ENCODE assay signal across 23 cellular contexts in the genomic region with DNA sequence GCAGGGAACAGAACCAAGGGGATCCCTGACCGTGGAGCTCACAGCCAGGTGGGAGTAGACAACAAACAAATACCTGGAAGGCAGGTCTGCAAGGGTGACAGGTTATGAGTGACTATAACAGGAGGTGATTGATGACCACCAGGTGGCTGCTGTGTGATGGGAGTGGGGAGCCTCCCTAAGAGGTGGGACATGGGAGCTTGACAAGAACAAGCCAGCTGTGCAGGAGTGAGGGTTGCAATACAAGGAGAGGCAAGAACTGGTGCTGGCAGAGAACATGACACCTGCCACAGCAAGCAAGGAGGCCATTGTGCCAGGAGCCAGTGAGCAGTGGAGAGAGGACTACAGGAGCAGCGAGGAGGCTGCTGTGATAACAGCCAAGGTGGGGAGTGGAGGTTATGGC. TPM values are rescaled to one million over a fixed set of nuclear protein-coding genes. Genes with fewer than 3 reads are reported as not detected.
DNase-seq lines count a peak whose midpoint lies in the region; ATAC-seq, FAIRE-seq and TF ChIP-seq lines count a peak whose summit lies in the region.
"Had no signal": no experiment of that assay in that cellular context is flagged by ENCODE, and none has a peak within 500 bp of the region (broad histone marks: within the 10 kb centered on the region; RNA-seq: fewer than 3 reads in every experiment).

No MANE protein-coding gene starts in this region.

- peak overlapping the region; percentile 81; the same call in 1 of the 2 replicates for H2BK15ac ChIP-seq in H1 (ENCODE audit: low read length)

- H3K18ac ChIP-seq in H1 (ENCODE audit: extremely low read depth, low read length) = no peak overlapping the region

- H3K14ac ChIP-seq in H1 (ENCODE audit: insufficient read length) = no peak overlapping the region

- no peak overlapping the region for H3K4me2 ChIP-seq in HCT116 (ENCODE audit: low read length)
- no peak overlapping the region for H3K4me2 ChIP-seq in H1 (ENCODE audit: insufficient read depth in 1 of 2, low read depth in 2 of 2, low read length in 2 of 2)

- H3K56ac ChIP-seq in H1 (replicated peaks; ENCODE audit: insufficient read length, low read depth, low read length) = no peak overlapping the region

- H2AK5ac ChIP-seq in H1 (ENCODE audit: low read depth, low read length) = no peak overlapping the region

- DNase-seq in NCI-H1694 treated with DMSO at 0.1 percent for 48 hours (lab: John Stamatoyannopoulos, UW) = peak; percentile 35
- DNase-seq in NCI-H1694 (lab: John Stamatoyannopoulos, UW) = no peak
- DNase-seq in HCT116 (ENCODE audit: low read depth, low spot score) = no peak
- DNase-seq in NCI-H2171 treated with DMSO at 0.1 percent for 48 hours (lab: John Stamatoyannopoulos, UW) = peak; percentile 98
- no peak for DNase-seq in H1 (ENCODE audit: low read depth in 1 of 2, low spot score in 2 of 2)
- DNase-seq in HuH-7.5 (ENCODE audit: low spot score) = no peak
- no peak for DNase-seq in activated T-cell treated with anti-CD3 and anti-CD28 coated beads, Interleukin-2, amount 50 U/mL, for 72 hours
- DNase-seq: activated CD4-positive, alpha-beta memory T cell treated with anti-CD3 and anti-CD28 coated beads, Interleukin-2, amount 10 ng/mL, durations not matched to agents 7 days and 5 days; activated T-cell treated with anti-CD3 and anti-CD28 coated beads, Interleukin-2, amount 50 U/mL, for 4 hours; C1 segment of cervical spinal cord; head of caudate nucleus; MG63; NCI-H446 treated with DMSO at 0.1 percent for 48 hours; nucleus accumbens; SHP77 treated with DMSO at 0.1 percent for 48 hours; T-helper 2 cell had no signal

- peaks cover 4 to 16% of the 10 kb centered on the region in 2 donors for H3K36me3 Mint-ChIP-seq in activated T-cell treated with anti-CD3 and anti-CD28 coated beads, Interleukin-2, amount 50 U/mL, for 72 hours (ENCODE audit: insufficient read depth in 2 of 2)
- H3K36me3 Mint-ChIP-seq: brain, WTC11 had no signal

- no peaks in the 10 kb centered on the region for H3K9me3 Mint-ChIP-seq in activated T-cell treated with anti-CD3 and anti-CD28 coated beads, Interleukin-2, amount 50 U/mL, for 72 hours
- H3K9me3 Mint-ChIP-seq: activated CD4-positive, alpha-beta memory T cell treated with anti-CD3 and anti-CD28 coated beads, Interleukin-2, amount 10 ng/mL, durations not matched to agents 7 days and 5 days; activated T-cell treated with anti-CD3 and anti-CD28 coated beads, Interleukin-2, amount 50 U/mL, for 4 hours; WTC11 had no signal

- 0 out of 2 replicates have a peak, but pooled peaks have one; percentile 13 for TF ChIP-seq RAD21 in HCT116 (IDR thresholded peaks at IDR 0.05; ENCODE audit: low read depth)
- 0 out of 4 replicates have a peak, but pooled peaks of 1 of the 2 experiments have one; percentile 2 for TF ChIP-seq RAD21 in H1 (IDR thresholded peaks at IDR 0.05 in 1 of 2, conservative IDR thresholded peaks at IDR 0.05 in 1 of 2; ENCODE audit: low read depth in 2 of 2, low read length in 2 of 2)

- peak overlapping the region; percentile 50; the same call in 1 of the 2 replicates for H2BK12ac ChIP-seq in H1 (ENCODE audit: low read depth, low read length)

- H3K9me2 ChIP-seq in HCT116 (ENCODE audit: insufficient read depth) = no peaks in the 10 kb centered on the region

- H3K27me3 Mint-ChIP-seq in activated T-cell treated with anti-CD3 and anti-CD28 coated beads, Interleukin-2, amount 50 U/mL, for 72 hours (ENCODE audit: low read depth) = no peaks in the 10 kb centered on the region
- H3K27me3 Mint-ChIP-seq: activated CD4-positive, alpha-beta memory T cell treated with anti-CD3 and anti-CD28 coated beads, Interleukin-2, amount 10 ng/mL, durations not matched to agents 7 days and 5 days had no signal

- BruUV-seq in HCT116 (replicated peaks; lab: Mats Ljungman, UMichigan) = no TSS peak

- no peak overlapping the region for H4K5ac ChIP-seq in H1 (ENCODE audit: insufficient read length, low read depth, low read length)

- no peak for TF ChIP-seq CTCF in HCT116 (IDR thresholded peaks at IDR 0.05 in 2 of 3, conservative IDR thresholded peaks at IDR 0.05 in 1 of 3; ENCODE audit: borderline replicate concordance in 1 of 3, insufficient read depth in 1 of 3, low read depth in 2 of 3, low read length in 2 of 3)
- TF ChIP-seq CTCF in H1 (IDR thresholded peaks at IDR 0.05; ENCODE audit: control extremely low read depth in 1 of 3, insufficient read depth in 1 of 3, low read depth in 1 of 3, low read length in 3 of 3) = peak in 1 of 3 experiments; percentile 8; a peak in 1 of 4 replicates

- H3K27me3 ChIP-seq in HCT116 (ENCODE audit: insufficient read depth, low read length) (no peaks in the 10 kb centered on the region; the same call in 1 of the 2 replicates), H1 (replicated peaks in 1 of 4; ENCODE audit: control insufficient read depth in 3 of 4, extremely low read depth in 1 of 4, insufficient read depth in 3 of 4, low read length in 3 of 4) (no peaks in the 10 kb centered on the region; a peak in 1 of 7 replicates)
- H3K27me3 ChIP-seq: right atrium auricular region, vagina had no signal

- H3K23me2 ChIP-seq in H1 (ENCODE audit: low read depth, low read length) = no peaks in the 10 kb centered on the region; the same call in 1 of the 2 replicates

- no peak overlapping the region for H2BK20ac ChIP-seq in H1 (ENCODE audit: low read length)

- CTCF ChIA-PET in HCT116 (lab: Charles Lee) (no interaction called here), H1 (lab: Charles Lee; ENCODE audit: partially characterized antibody) (interaction anchor here (0.5 to 2.3 kb wide), 13 partner anchors 8 to 205 kb away, joined by 3 to 9 read pairs (median 3); no protein-coding TSS in a partner anchor)

- H3K4ac ChIP-seq in H1 (replicated peaks; ENCODE audit: insufficient read length, low read depth, low read length) = no peak overlapping the region

- H3K27ac Mint-ChIP-seq in activated T-cell treated with anti-CD3 and anti-CD28 coated beads, Interleukin-2, amount 50 U/mL, for 72 hours = no peak overlapping the region
- H3K27ac Mint-ChIP-seq: activated CD4-positive, alpha-beta memory T cell treated with anti-CD3 and anti-CD28 coated beads, Interleukin-2, amount 10 ng/mL, durations not matched to agents 7 days and 5 days; WTC11 had no signal

- RAD21 ChIA-PET in HCT116 (lab: Charles Lee; ENCODE audit: low non-redundant PET in 1 of 2, low total read pairs in 2 of 2, uncharacterized antibody in 2 of 2, unreplicated experiment in 2 of 2) = no interaction called here

- H2AFZ ChIP-seq in HCT116 (ENCODE audit: low read depth, low read length, poor library complexity, severe bottlenecking) = no peak overlapping the region
- no peak overlapping the region for H2AFZ ChIP-seq in H1 (ENCODE audit: low read length)

- no peak overlapping the region for H2BK120ac ChIP-seq in H1 (replicated peaks; ENCODE audit: low read depth, low read length)

- H2BK5ac ChIP-seq in H1 (ENCODE audit: low read depth, low read length) = no peak overlapping the region

- H3K27ac ChIP-seq in HCT116 (ENCODE audit: low read depth, low read length) = no peak overlapping the region
- H3K27ac ChIP-seq in H1 (ENCODE audit: low read depth, low read length) = no peak overlapping the region
- H3K27ac ChIP-seq: HL-60, right atrium auricular region, vagina had no signal

- 0 out of 2 replicates have a peak, but pooled peaks have one; percentile 42 for ATAC-seq in HCT116
- no peak for ATAC-seq in activated T-cell treated with anti-CD3 and anti-CD28 coated beads, Interleukin-2, amount 50 U/mL, for 72 hours (replicated peaks in 1 of 2)
- no peak for ATAC-seq in HG03571 (IDR thresholded peaks at IDR 0.05; ENCODE audit: unreplicated experiment)
- ATAC-seq: activated T-cell treated with anti-CD3 and anti-CD28 coated beads, Interleukin-2, amount 50 U/mL, for 4 hours; WTC11 had no signal

- H3K4me1 ChIP-seq in HCT116 (ENCODE audit: control insufficient read depth in 1 of 2, insufficient read depth in 2 of 2, low read length in 2 of 2) (no peaks in the 10 kb centered on the region), H1 (replicated peaks in 1 of 4; ENCODE audit: control insufficient read depth in 3 of 4, insufficient read depth in 4 of 4, low read length in 3 of 4) (no peaks in the 10 kb centered on the region; a peak in 2 of 7 replicates)
- H3K4me1 ChIP-seq: right atrium auricular region, vagina had no signal

- no peak overlapping the region for H3K4me3 Mint-ChIP-seq in activated T-cell treated with anti-CD3 and anti-CD28 coated beads, Interleukin-2, amount 50 U/mL, for 72 hours
- H3K4me3 Mint-ChIP-seq: activated CD4-positive, alpha-beta memory T cell treated with anti-CD3 and anti-CD28 coated beads, Interleukin-2, amount 10 ng/mL, durations not matched to agents 7 days and 5 days; activated T-cell treated with anti-CD3 and anti-CD28 coated beads, Interleukin-2, amount 50 U/mL, for 4 hours; brain; WTC11 had no signal

- H3K4me3 ChIP-seq in HCT116 (replicated peaks in 1 of 2; ENCODE audit: low read depth in 1 of 2, low read length in 2 of 2) = no peak overlapping the region
- H3K4me3 ChIP-seq in H1 (ENCODE audit: extremely low read depth in 1 of 4, insufficient read depth in 2 of 4, low read depth in 3 of 4, low read length in 4 of 4) = no peak overlapping the region
- H3K4me3 ChIP-seq: MG63, right atrium auricular region, vagina had no signal

- H4K8ac ChIP-seq in H1 (ENCODE audit: extremely low read depth, insufficient read depth, low read length) = no peak overlapping the region

- POLR2A ChIA-PET in HCT116 (lab: Charles Lee) = no interaction called here
- POLR2A ChIA-PET in H1 (lab: Charles Lee; ENCODE audit: partially characterized antibody) = interaction anchor here (0.9 kb wide), 1 partner anchor 17 kb away, joined by 3 read pairs; no protein-coding TSS in a partner anchor

- FAIRE-seq in H1 (lab: Jason Lieb, UNC) = no peak
- FAIRE-seq: colon had no signal

- no peaks in the 10 kb centered on the region for H3K79me1 ChIP-seq in H1 (ENCODE audit: low read depth, low read length)

- H3K36me3 ChIP-seq in HCT116 (ENCODE audit: control insufficient read depth in 1 of 2, insufficient read depth in 2 of 2, low read length in 2 of 2) = no peaks in the 10 kb centered on the region
- no peaks in the 10 kb centered on the region; a peak in 1 of 8 replicates for H3K36me3 ChIP-seq in H1 (ENCODE audit: control insufficient read depth in 2 of 4, insufficient read depth in 4 of 4, low read length in 3 of 4)
- H3K36me3 ChIP-seq: MG63, right atrium auricular region, vagina had no signal

- peaks cover 3% of the 10 kb centered on the region for H3K4me1 Mint-ChIP-seq in activated T-cell treated with anti-CD3 and anti-CD28 coated beads, Interleukin-2, amount 50 U/mL, for 72 hours (ENCODE audit: low read depth)

- no peaks in the 10 kb centered on the region for H4K20me1 ChIP-seq in HCT116 (ENCODE audit: insufficient read depth)
- H4K20me1 ChIP-seq in H1 (replicated peaks in 1 of 2; ENCODE audit: control insufficient read depth in 1 of 2, insufficient read depth in 2 of 2, low read length in 2 of 2) = peaks cover 0 to 2% of the 10 kb centered on the region in 2 experiments

- H3K23ac ChIP-seq in H1 (ENCODE audit: insufficient read length) = no peak overlapping the region

- H3K9me3 ChIP-seq in HCT116 (ENCODE audit: control insufficient read depth in 1 of 2, insufficient read depth in 1 of 2, low read depth in 1 of 2, low read length in 2 of 2) (no peaks in the 10 kb centered on the region), H1 (ENCODE audit: insufficient read depth in 2 of 2, low read depth in 1 of 2, low read length in 1 of 2) (no peaks in the 10 kb centered on the region)
- H3K9me3 ChIP-seq: MG63, right atrium auricular region, vagina had no signal

- no peak for TF ChIP-seq EP300 in H1 (IDR thresholded peaks at IDR 0.05; ENCODE audit: borderline replicate concordance in 1 of 2, low read depth in 2 of 2, low read length in 2 of 2)

- H4K91ac ChIP-seq in H1 (replicated peaks; ENCODE audit: insufficient read length, low read length) = no peak overlapping the region

- no peak for TF ChIP-seq POLR2A in HCT116 (IDR thresholded peaks at IDR 0.05; ENCODE audit: borderline replicate concordance, extremely low read depth, insufficient read depth, insufficient read length)
- no peak for TF ChIP-seq POLR2A in H1 (IDR thresholded peaks at IDR 0.05; ENCODE audit: control extremely low read depth in 1 of 2, low read depth in 2 of 2, low read length in 2 of 2)

- intact Hi-C loops in HCT116 (cut with micrococcal nuclease) = no loop called here

- H3K79me2 ChIP-seq in HCT116 (ENCODE audit: insufficient read depth, low read length) (no peaks in the 10 kb centered on the region), H1 (ENCODE audit: control insufficient read depth in 1 of 2, insufficient read depth in 2 of 2, low read length in 2 of 2) (no peaks in the 10 kb centered on the region; a peak in 1 of 4 replicates)

- H3K9ac ChIP-seq in HCT116 (ENCODE audit: low read length) (no peak overlapping the region), H1 (replicated peaks in 1 of 4; ENCODE audit: extremely low read depth in 1 of 4, low read depth in 3 of 4, low read length in 3 of 4) (no peak overlapping the region)

- WGBS in H1 (ENCODE audit: extremely low coverage in 1 of 2, insufficient coverage in 1 of 2, insufficient read length in 1 of 2, insufficient replicate concordance in 2 of 2, low coverage in 1 of 2, low lambda C conversion rate in 2 of 2, missing lambda C conversion rate in 1 of 2), 2 experiments = 89% methylated on average over 2 of the region's 2 CpGs; no CpG with 5 or more reads in 1 of the 2 experiments

RNA-seq across cellular contexts. Expression of a gene that starts 20.5 kb away (rescaled TPM):
- 4.5 TPM for total RNA-seq in HCT116 (2021; ENCODE audit: unreplicated experiment)
- 3.3 and 3.4 TPM in 2 replicates for polyA plus RNA-seq in HCT116 (2012)
- 1.7 and 1.8 TPM in 2 replicates for total RNA-seq in H1 (2021; fragmentation: NEBNext Ultra II Directional; extraction: Animal tissue kit (Norgen Biotek cat#: 25700))
- 5.5 and 8.0 TPM in 2 replicates for polyA plus RNA-seq in H1 (2011; rRNA removed)
- polyA plus RNA-seq in H1 (2011; cell fraction: cytosol; rRNA removed) = 5.4 TPM
- 11.5 TPM for polyA plus RNA-seq in H1 (2011; cell fraction: nucleus; rRNA removed)
- polyA plus RNA-seq in H1 (2012, experiment 1 of 2) = 1.7 to 3.1 TPM (median 2.6 TPM) in 4 replicates
- 1.5 TPM for polyA plus RNA-seq in H1 (2012, experiment 2 of 2)
- 2.4 TPM for polyA plus RNA-seq in H1 (2013, experiment 1 of 2)
- polyA plus RNA-seq in H1 (2013, experiment 2 of 2) = 2.8 TPM
- 1.3 and 1.6 TPM in 2 replicates for polyA minus RNA-seq in H1 (2011; rRNA and poly(A)+ RNA removed)
- 6.8 TPM for polyA minus RNA-seq in H1 (2011; cell fraction: cytosol; rRNA and poly(A)+ RNA removed)
- polyA minus RNA-seq in H1 (2011; cell fraction: nucleus; rRNA and poly(A)+ RNA removed) = 4.9 TPM
- 100 to 1,000 TPM in 1 of 2 donors, 10 to 100 TPM in 1; 94.0 to 116 TPM for total RNA-seq in activated T-cell treated with anti-CD3 and anti-CD28 coated beads, Interleukin-2, amount 50 U/mL, for 72 hours

RNA-seq across cellular contexts. Expression of a gene that starts 38.4 kb away (rescaled TPM):
- total RNA-seq in HCT116 (2021; ENCODE audit: unreplicated experiment) = 45.4 TPM
- 30.1 TPM in 2 replicates for polyA plus RNA-seq in HCT116 (2012)
- 0.63 and 0.88 TPM in 2 replicates for total RNA-seq in H1 (2021; fragmentation: NEBNext Ultra II Directional; extraction: Animal tissue kit (Norgen Biotek cat#: 25700))
- polyA plus RNA-seq in H1 (2011; rRNA removed) = 0.88 and 1.3 TPM in 2 replicates
- polyA plus RNA-seq in H1 (2011; cell fraction: cytosol; rRNA removed) = 0.70 TPM
- polyA plus RNA-seq in H1 (2011; cell fraction: nucleus; rRNA removed) = 2.5 TPM
- 0.71 to 1.4 TPM (median 0.83 TPM) in 4 replicates for polyA plus RNA-seq in H1 (2012, experiment 1 of 2)
- 0.37 TPM for polyA plus RNA-seq in H1 (2012, experiment 2 of 2)
- polyA plus RNA-seq in H1 (2013, experiment 1 of 2) = 0.41 TPM
- 0.35 TPM for polyA plus RNA-seq in H1 (2013, experiment 2 of 2)
- polyA minus RNA-seq in H1 (2011; rRNA and poly(A)+ RNA removed) = 0.50 and 0.54 TPM in 2 replicates
- polyA minus RNA-seq in H1 (2011; cell fraction: cytosol; rRNA and poly(A)+ RNA removed) = 0.73 TPM
- 0.40 TPM for polyA minus RNA-seq in H1 (2011; cell fraction: nucleus; rRNA and poly(A)+ RNA removed)
- under 1 TPM; 0.58 to 0.62 TPM for total RNA-seq in activated T-cell treated with anti-CD3 and anti-CD28 coated beads, Interleukin-2, amount 50 U/mL, for 72 hours
- total RNA-seq: right atrium auricular region, vagina had no signal

RNA-seq across cellular contexts. Expression of a gene that starts 53.5 kb away (rescaled TPM):
- total RNA-seq in HCT116 (2021; ENCODE audit: unreplicated experiment) = 32.0 TPM
- polyA plus RNA-seq in HCT116 (2012) = 22.8 and 27.4 TPM in 2 replicates
- 14.4 and 14.6 TPM in 2 replicates for total RNA-seq in H1 (2021; fragmentation: NEBNext Ultra II Directional; extraction: Animal tissue kit (Norgen Biotek cat#: 25700))
- 13.5 and 17.4 TPM in 2 replicates for polyA plus RNA-seq in H1 (2011; rRNA removed)
- polyA plus RNA-seq in H1 (2011; cell fraction: cytosol; rRNA removed) = 11.2 TPM
- polyA plus RNA-seq in H1 (2011; cell fraction: nucleus; rRNA removed) = 23.7 TPM
- polyA plus RNA-seq in H1 (2012, experiment 1 of 2) = 7.9 to 13.1 TPM (median 11.6 TPM) in 4 replicates
- 11.4 TPM for polyA plus RNA-seq in H1 (2012, experiment 2 of 2)
- polyA plus RNA-seq in H1 (2013, experiment 1 of 2) = 9.2 TPM
- 9.2 TPM for polyA plus RNA-seq in H1 (2013, experiment 2 of 2)
- 6.8 and 7.5 TPM in 2 replicates for polyA minus RNA-seq in H1 (2011; rRNA and poly(A)+ RNA removed)
- polyA minus RNA-seq in H1 (2011; cell fraction: cytosol; rRNA and poly(A)+ RNA removed) = 11.4 TPM
- 5.0 TPM for polyA minus RNA-seq in H1 (2011; cell fraction: nucleus; rRNA and poly(A)+ RNA removed)
- under 1 TPM in 1 of 2 donors, not detected in 1; 0.25 TPM for total RNA-seq in activated T-cell treated with anti-CD3 and anti-CD28 coated beads, Interleukin-2, amount 50 U/mL, for 72 hours

Comparison
In these comparisons a context has a peak if more than half of its experiments do, and no peak if none do; other contexts are left out.
1. DNase-seq: peak in NCI-H1694 treated with DMSO at 0.1 percent for 48 hours (single experiment) and NCI-H2171 treated with DMSO at 0.1 percent for 48 hours (single experiment); none in NCI-H1694 (single experiment), HCT116 (single experiment), H1 (0 of 2), HuH-7.5 (single experiment) and activated T-cell treated with anti-CD3 and anti-CD28 coated beads, Interleukin-2, amount 50 U/mL, for 72 hours (0 of 2).
2. RNA of a gene that starts 20.5 kb away (total RNA-seq): 94.0 to 116 TPM in activated T-cell treated with anti-CD3 and anti-CD28 coated beads, Interleukin-2, amount 50 U/mL, for 72 hours; 4.5 TPM in HCT116 (single experiment) and 1.7 to 1.8 TPM in H1; every median in the first group is over 10 times any median in the second.
3. RNA of a gene that starts 38.4 kb away (total RNA-seq): 45.4 TPM in HCT116 (single experiment); 0.63 to 0.88 TPM in H1 and 0.58 to 0.62 TPM in activated T-cell treated with anti-CD3 and anti-CD28 coated beads, Interleukin-2, amount 50 U/mL, for 72 hours; every median in the first group is over 10 times any median in the second.
4. RNA of a gene that starts 53.5 kb away (total RNA-seq): 32.0 TPM in HCT116 (single experiment) and 14.4 to 14.6 TPM in H1; 0.25 TPM in activated T-cell treated with anti-CD3 and anti-CD28 coated beads, Interleukin-2, amount 50 U/mL, for 72 hours; every median in the first group is over 10 times any median in the second.